In genomic region chr11:73760680-73761402, GRCh38 we compare ENCODE assay signal across 8 cellular contexts. TPM values are rescaled to one million over a fixed set of nuclear protein-coding genes. Genes with fewer than 3 reads are reported as not detected.
A peak's percentile ranks its signal among the peaks of the same experiment; 100 is the strongest.
DNase-seq lines count a peak whose midpoint lies in the region; ATAC-seq and TF ChIP-seq lines count a peak whose summit lies in the region.

Gene RAB6A (minus strand): TSS chr11:73761074. CDS start chr11:73760635, 439 bp downstream.

- ATAC-seq in GM19328 (IDR thresholded peaks at IDR 0.05; ENCODE audit: unreplicated experiment) (peak; percentile 92), HG03520 (IDR thresholded peaks at IDR 0.05; ENCODE audit: unreplicated experiment) (peak; percentile 90), left colon (peak; percentile 88)

- H3K27me3 Mint-ChIP-seq in activated CD4-positive, alpha-beta T cell treated with anti-CD3 and anti-CD28 coated beads, Interleukin-2, amount 10 ng/mL, durations not matched to agents 24 days and 14 days: peaks cover 3% of the 10 kb centered on the region

- H3K27ac ChIP-seq in C4-2B: peak within 1 kb of the TSS; percentile 86
- peak within 1 kb of the TSS; percentile 94 to 98 for H3K27ac ChIP-seq in coronary artery

- TF ChIP-seq CTCF in C4-2B (conservative IDR thresholded peaks at IDR 0.05): peak; percentile 40; the same call in 1 of the 2 replicates
- no peak for TF ChIP-seq CTCF in coronary artery (IDR thresholded peaks at IDR 0.05)

- peak within 1 kb of the TSS; percentile 92 for H3K27ac Mint-ChIP-seq in activated CD4-positive, alpha-beta T cell treated with anti-CD3 and anti-CD28 coated beads, Interleukin-2, amount 10 ng/mL, durations not matched to agents 24 days and 14 days

- intact Hi-C loops in activated CD4-positive, alpha-beta T cell treated with anti-CD3 and anti-CD28 coated beads, Interleukin-2, amount 10 ng/mL, durations not matched to agents 24 days and 14 days (cut with micrococcal nuclease): loop anchor here (1.0 kb wide), 5 partner anchors 18 to 410 kb away; partner anchors contain the start of genes C2CD3, FAM168A, MRPL48 and PPME1
- intact Hi-C loops in left colon (cut with DNase I, micrococcal nuclease): no loop called here

- peak within 1 kb of the TSS; percentile 97 for H3K4me3 Mint-ChIP-seq in activated CD4-positive, alpha-beta T cell treated with anti-CD3 and anti-CD28 coated beads, Interleukin-2, amount 10 ng/mL, durations not matched to agents 24 days and 14 days

- H3K4me1 Mint-ChIP-seq in activated CD4-positive, alpha-beta T cell treated with anti-CD3 and anti-CD28 coated beads, Interleukin-2, amount 10 ng/mL, durations not matched to agents 24 days and 14 days: peaks cover 32% of the 10 kb centered on the region

- H3K36me3 Mint-ChIP-seq in activated CD4-positive, alpha-beta T cell treated with anti-CD3 and anti-CD28 coated beads, Interleukin-2, amount 10 ng/mL, durations not matched to agents 24 days and 14 days (ENCODE audit: low read depth): peaks cover 8% of the 10 kb centered on the region

- DNase-seq in NCI-H526 treated with DMSO at 0.1 percent for 48 hours (lab: John Stamatoyannopoulos, UW) (peak; percentile 98), coronary artery (ENCODE audit: low spot score) (peak; percentile 100), left colon (peak; percentile 100)
- DNase-seq in activated CD4-positive, alpha-beta T cell treated with anti-CD3 and anti-CD28 coated beads, Interleukin-2, amount 10 ng/mL, durations not matched to agents 24 days and 14 days: peak; percentile 100
- peak; percentile 100 for DNase-seq in stimulated activated CD4-positive, alpha-beta T cell treated with anti-CD3 and anti-CD28 coated beads, Interleukin-1b, Interleukin-23, amount 100 ng/mL, for 48 hours

- no peaks in the 10 kb centered on the region for H3K9me3 Mint-ChIP-seq in activated CD4-positive, alpha-beta T cell treated with anti-CD3 and anti-CD28 coated beads, Interleukin-2, amount 10 ng/mL, durations not matched to agents 24 days and 14 days

- peak within 1 kb of the TSS; percentile 88 for H3K4me3 ChIP-seq in coronary artery

RNA-seq across cellular contexts. Expression of gene RAB6A, which starts in this region (rescaled TPM):
- total RNA-seq in activated CD4-positive, alpha-beta T cell treated with anti-CD3 and anti-CD28 coated beads, Interleukin-2, amount 10 ng/mL, durations not matched to agents 24 days and 14 days: 74.3 and 79.5 TPM in 2 replicates
- 100 to 1,000 TPM; 144 to 154 TPM for total RNA-seq in left colon

Comparison
In these comparisons a context has a peak if more than half of its experiments do, and no peak if none do; other contexts are left out.
1. Peak in every context shown above with its lines: DNase-seq, ATAC-seq, H3K4me3 ChIP-seq and H3K27ac ChIP-seq.